Comparison of ENCODE assay signal across 8 cellular contexts in genomic region chr15:49044761-49045571, GRCh38. TPM values are rescaled to one million over a fixed set of nuclear protein-coding genes. Genes with fewer than 3 reads are reported as not detected.
DNase-seq lines count a peak whose midpoint lies in the region; ATAC-seq and TF ChIP-seq lines count a peak whose summit lies in the region.

No MANE protein-coding gene starts in this region.

- no peaks in the 10 kb centered on the region for H3K9me3 ChIP-seq in gastroesophageal sphincter
- H3K9me3 ChIP-seq in smooth muscle cell (replicated peaks; ENCODE audit: low read depth) = no peaks in the 10 kb centered on the region

- no peaks in the 10 kb centered on the region for H3K27me3 Mint-ChIP-seq in T-cell

- H3F3A ChIP-seq in smooth muscle cell (ENCODE audit: low read depth) = peaks cover 3% of the 10 kb centered on the region

- H3K9ac ChIP-seq in smooth muscle cell (ENCODE audit: low read depth) = peak overlapping the region; percentile 86

- peaks cover 42 to 54% (median 48%) of the 10 kb centered on the region in 3 donors for H3K4me1 Mint-ChIP-seq in T-cell

- POLR2A ChIA-PET in T-cell (lab: Charles Lee) = interaction anchor here (0.6 kb wide), 4 partner anchors 14 to 1110 kb away, joined by 3 read pairs; no protein-coding TSS in a partner anchor

- 0 to 5% methylated on average over 7 to 8 of the region's 8 CpGs for WGBS in gastroesophageal sphincter (ENCODE audit: low coverage in 1 of 2), 2 donors
- 21% methylated on average over 8 of the region's 8 CpGs for WGBS in smooth muscle cell (ENCODE audit: low lambda C conversion rate)

- peak overlapping the region in 3 of 4 donors; percentile 61 to 94 (median 94) for H3K27ac ChIP-seq in gastroesophageal sphincter
- H3K27ac ChIP-seq in smooth muscle cell (ENCODE audit: low read depth) = peak overlapping the region; percentile 48

- CTCF ChIA-PET in T-cell (lab: Charles Lee) = interaction anchor here in 1 of 2 donors (0.6 to 1.8 kb wide), 6 partner anchors 69 to 1840 kb away, joined by 3 to 7 read pairs (median 4); partner anchors contain the start of gene COPS2

- H3K36me3 ChIP-seq in H7 (replicated peaks; ENCODE audit: control insufficient read depth, insufficient read depth, low read length) (no peaks in the 10 kb centered on the region), gastroesophageal sphincter (no peaks in the 10 kb centered on the region), smooth muscle cell (ENCODE audit: low read depth) (no peaks in the 10 kb centered on the region)

- peaks cover 5 to 55% (median 12%) of the 10 kb centered on the region in 3 donors for H3K4me1 ChIP-seq in gastroesophageal sphincter
- H3K4me1 ChIP-seq in smooth muscle cell (ENCODE audit: low read depth) = peaks cover 22% of the 10 kb centered on the region

- H3K4me2 ChIP-seq in smooth muscle cell = peak overlapping the region; percentile 98

- no peaks in the 10 kb centered on the region for H3K9me3 Mint-ChIP-seq in T-cell

- ATAC-seq in T-cell (replicated peaks in 1 of 4) (no peak), gastroesophageal sphincter (no peak), GM18498 (IDR thresholded peaks at IDR 0.05; ENCODE audit: unreplicated experiment) (no peak)

- H3K36me3 Mint-ChIP-seq in T-cell = peaks cover 11% of the 10 kb centered on the region

- H3K79me2 ChIP-seq in smooth muscle cell (ENCODE audit: low read depth) = peaks cover 60% of the 10 kb centered on the region

- TF ChIP-seq CTCF in gastroesophageal sphincter (IDR thresholded peaks at IDR 0.05) (no peak), smooth muscle cell (IDR thresholded peaks at IDR 0.05; ENCODE audit: borderline replicate concordance, insufficient read depth, poor library complexity, severe bottlenecking) (no peak)

- no peak for TF ChIP-seq POLR2A in gastroesophageal sphincter (IDR thresholded peaks at IDR 0.05)

- peak overlapping the region; percentile 94 to 97 (median 96) for H3K4me3 Mint-ChIP-seq in T-cell

- H3K27ac Mint-ChIP-seq in T-cell = peak overlapping the region; percentile 84 to 91

- H2AFZ ChIP-seq in smooth muscle cell (ENCODE audit: low read depth) = peak overlapping the region; percentile 96

- H4K20me1 ChIP-seq in smooth muscle cell (ENCODE audit: low read depth) = peaks cover 51% of the 10 kb centered on the region

- DNase-seq in H7 (no peak), T-cell (no peak), smooth muscle cell (lab: John Stamatoyannopoulos, UW; ENCODE audit: unreplicated experiment) (no peak), dedifferentiated amniotic fluid mesenchymal stem cell (ENCODE audit: extremely low spot score) (no peak), NCI-H2107 (lab: John Stamatoyannopoulos, UW) (no peak)
- no peak for DNase-seq in activated CD4-positive, CD25-positive, alpha-beta regulatory T cell treated with anti-CD3 and anti-CD28 coated beads, Interleukin-2, amount 50 U/mL, for 72 hours

- H3K27me3 ChIP-seq in H7 (ENCODE audit: control insufficient read depth, insufficient read depth, low read length) (no peaks in the 10 kb centered on the region), gastroesophageal sphincter (no peaks in the 10 kb centered on the region), smooth muscle cell (ENCODE audit: low read depth) (no peaks in the 10 kb centered on the region)

- H3K4me3 ChIP-seq in H7 (ENCODE audit: insufficient read depth, low read depth, low read length) (peak overlapping the region; percentile 95), gastroesophageal sphincter (peak overlapping the region; percentile 85 to 95), smooth muscle cell (peak overlapping the region; percentile 89)

- TF ChIP-seq EP300 in gastroesophageal sphincter (IDR thresholded peaks at IDR 0.05) = no peak

RNA-seq across cellular contexts. Expression of gene SECISBP2L, which starts 1.3 kb away (rescaled TPM):
- 14.5 and 19.5 TPM in 2 replicates for total RNA-seq in H7 (2014; rRNA removed; shearing (Covaris generic))
- total RNA-seq in T-cell (10 to 100 TPM; 46.8 to 62.5 (median 48.7) TPM), gastroesophageal sphincter (10 to 100 TPM; 43.3 to 65.4 (median 63.0) TPM), smooth muscle cell (24.0 and 38.9 TPM in 2 replicates)
- polyA plus RNA-seq in smooth muscle cell = 12.2 and 13.7 TPM in 2 replicates
